In genomic region chr10:54009672-54010071, GRCh38 we compare ENCODE assay signal across 24 cellular contexts.
DNase-seq lines count a peak whose midpoint lies in the region; ATAC-seq and TF ChIP-seq lines count a peak whose summit lies in the region.
"Had no signal": no experiment of that assay in that cellular context is flagged by ENCODE, and none has a peak within 500 bp of the region (broad histone marks: within the 10 kb centered on the region; RNA-seq: fewer than 3 reads in every experiment).

No MANE protein-coding gene starts in this region.

- ATAC-seq in Right ventricle myocardium superior (ENCODE audit: poor library complexity) (no peak), heart right ventricle (no peak), sciatic nerve (peak; percentile 28)
- ATAC-seq: GM23338, Panc1 had no signal

- H3K27me3 ChIP-seq in heart right ventricle (no peaks in the 10 kb centered on the region), osteoblast (ENCODE audit: insufficient read depth, low read length) (no peaks in the 10 kb centered on the region)
- H3K27me3 ChIP-seq: BLaER1 treated with 17β-estradiol and CSF1 and Interleukin-3, amounts not matched to agents 10 nM and 100 nM had no signal

- no peaks in the 10 kb centered on the region for H3K79me2 ChIP-seq in osteoblast (ENCODE audit: insufficient read depth, low read length)

- 62 to 75% methylated on average over 3 of the region's 3 CpGs for WGBS in heart right ventricle, 2 donors

- H2AFZ ChIP-seq in osteoblast (ENCODE audit: low read length) = no peak overlapping the region
- H2AFZ ChIP-seq: GM23338 had no signal

- no peaks in the 10 kb centered on the region for H4K20me1 ChIP-seq in osteoblast (ENCODE audit: insufficient read depth, low read length)
- H4K20me1 ChIP-seq: BLaER1 treated with 17β-estradiol and CSF1 and Interleukin-3, amounts not matched to agents 10 nM and 100 nM had no signal

- no peak overlapping the region for H3K4me3 ChIP-seq in heart right ventricle
- H3K4me3 ChIP-seq in osteoblast (ENCODE audit: insufficient read depth, low read length) = no peak overlapping the region
- H3K4me3 ChIP-seq: BLaER1 treated with 17β-estradiol and CSF1 and Interleukin-3, amounts not matched to agents 10 nM and 100 nM; GM23338; HAP-1 had no signal

- H3K36me3 ChIP-seq in heart right ventricle (no peaks in the 10 kb centered on the region), osteoblast (ENCODE audit: insufficient read depth, low read length) (no peaks in the 10 kb centered on the region)
- H3K36me3 ChIP-seq: BLaER1 treated with 17β-estradiol and CSF1 and Interleukin-3, amounts not matched to agents 10 nM and 100 nM; HAP-1 had no signal

- H3K4me2 ChIP-seq in osteoblast (ENCODE audit: insufficient read depth, low read length) = no peak overlapping the region
- H3K4me2 ChIP-seq: BLaER1 treated with 17β-estradiol and CSF1 and Interleukin-3, amounts not matched to agents 10 nM and 100 nM; GM23338; SK-N-SH had no signal

- intact Hi-C loops in Right ventricle myocardium superior (cut with DNase I) = loop anchor here (10.0 kb wide), 1 partner anchor 395 kb away; no protein-coding TSS in a partner anchor
- intact Hi-C loops in heart right ventricle (cut with DNase I) = no loop called here
- intact Hi-C loops in sciatic nerve (cut with DNase I) = no loop called here

- DNase-seq in Right ventricle myocardium superior (peak; percentile 20), heart right ventricle (no peak), islet precursor cell (peak; percentile 46), sciatic nerve (ENCODE audit: low spot score) (no peak), NCI-H2196 treated with DMSO at 0.1 percent for 48 hours (lab: John Stamatoyannopoulos, UW; ENCODE audit: unreplicated experiment) (no peak), NCI-H1930 (lab: John Stamatoyannopoulos, UW) (no peak), osteoblast (ENCODE audit: insufficient read length, low spot score, missing footprints) (no peak)
- DNase-seq: CD4-positive, alpha-beta T cell; HFFc6; IMR-90; KG1; MM.1S; NCI-H1048; NCI-H1694; NCI-H2081 treated with DMSO at 0.1 percent for 48 hours; NCI-H446 treated with DMSO at 0.1 percent for 48 hours; SHP77 treated with DMSO at 0.1 percent for 48 hours; SK-N-SH; SW 1271 had no signal

- H3K9me3 ChIP-seq in heart right ventricle (peaks cover 0 to 7% (median 0%) of the 10 kb centered on the region in 11 donors), osteoblast (ENCODE audit: low read depth, low read length) (peaks cover 2% of the 10 kb centered on the region)
- H3K9me3 ChIP-seq: BLaER1 treated with 17β-estradiol and CSF1 and Interleukin-3, amounts not matched to agents 10 nM and 100 nM; HAP-1; SK-N-SH had no signal

- H3K27ac ChIP-seq in heart right ventricle (no peak overlapping the region), osteoblast (ENCODE audit: low read depth, low read length) (no peak overlapping the region)
- H3K27ac ChIP-seq: BLaER1 treated with 17β-estradiol and CSF1 and Interleukin-3, amounts not matched to agents 10 nM and 100 nM; RWPE1 had no signal

- H3K4me1 ChIP-seq in heart right ventricle (no peaks in the 10 kb centered on the region), osteoblast (ENCODE audit: insufficient read depth, low read length) (no peaks in the 10 kb centered on the region)
- H3K4me1 ChIP-seq: BLaER1 treated with 17β-estradiol and CSF1 and Interleukin-3, amounts not matched to agents 10 nM and 100 nM; HAP-1 had no signal

- TF ChIP-seq CTCF in heart right ventricle (IDR thresholded peaks at IDR 0.05) = no peak
- no peak for TF ChIP-seq CTCF in osteoblast (IDR thresholded peaks at IDR 0.05; ENCODE audit: extremely low read depth, low read depth, low read length)

Comparison
In these comparisons a context has a peak if more than half of its experiments do, and no peak if none do; other contexts are left out.
1. DNase-seq: peak in Right ventricle myocardium superior (single experiment) and islet precursor cell (single experiment); none in heart right ventricle (0 of 2), sciatic nerve (single experiment), NCI-H2196 treated with DMSO at 0.1 percent for 48 hours (single experiment), NCI-H1930 (0 of 2) and osteoblast (single experiment).